In genomic region chr7:79709574-79710409, GRCh38 we compare ENCODE assay signal across 12 cellular contexts.
DNase-seq lines count a peak whose midpoint lies in the region; ATAC-seq and TF ChIP-seq lines count a peak whose summit lies in the region.
"Had no signal": no experiment of that assay in that cellular context is flagged by ENCODE, and none has a peak within 500 bp of the region (broad histone marks: within the 10 kb centered on the region; RNA-seq: fewer than 3 reads in every experiment).

No MANE protein-coding gene starts in this region.

- H2BK5ac ChIP-seq in IMR-90 (ENCODE audit: low read depth, low read length, poor library complexity, severe bottlenecking) = no peak overlapping the region

- H3K9me1 ChIP-seq in IMR-90 (ENCODE audit: insufficient read depth, low read length) = no peaks in the 10 kb centered on the region

- H3K4me3 ChIP-seq in IMR-90 (ENCODE audit: insufficient read depth, low read depth, low read length) (no peak overlapping the region), epithelial cell of esophagus (ENCODE audit: low read length) (no peak overlapping the region)
- H3K4me3 ChIP-seq: thoracic aorta had no signal

- H3K14ac ChIP-seq in IMR-90 (replicated peaks; ENCODE audit: low read depth, low read length) = no peak overlapping the region

- H4K5ac ChIP-seq in IMR-90 (ENCODE audit: low read depth, low read length) = no peak overlapping the region

- H3K18ac ChIP-seq in IMR-90 (ENCODE audit: low read depth, low read length) = no peak overlapping the region

- TF ChIP-seq CTCF in IMR-90 (conservative IDR thresholded peaks at IDR 0.05; ENCODE audit: low read depth, low read length) (no peak), epithelial cell of esophagus (IDR thresholded peaks at IDR 0.05; ENCODE audit: insufficient read depth, low read depth, low read length, missing control alignments) (no peak)

- H3K4me1 ChIP-seq in IMR-90 (ENCODE audit: control insufficient read depth, insufficient read depth, low read length) = no peaks in the 10 kb centered on the region

- H2AK5ac ChIP-seq in IMR-90 (ENCODE audit: low read depth, low read length) = no peak overlapping the region

- TF ChIP-seq RAD21 in IMR-90 (IDR thresholded peaks at IDR 0.05; ENCODE audit: low read length) = no peak

- dilution Hi-C loops in IMR-90 (cut with HindIII; ENCODE audit: low sequenced_read_pairs, unreplicated experiment) = no loop called here

- CTCF ChIA-PET in IMR-90 (lab: Yijun Ruan, JAX) = no interaction called here

- no peaks in the 10 kb centered on the region for H3K36me3 ChIP-seq in IMR-90 (ENCODE audit: control insufficient read depth, insufficient read depth, low read length)
- H3K36me3 ChIP-seq: thoracic aorta had no signal

- H3K9ac ChIP-seq in IMR-90 (ENCODE audit: low read depth, low read length) = no peak overlapping the region

- ATAC-seq in IMR-90 (ENCODE audit: low read depth) = no peak; the same call in 1 of the 2 replicates
- ATAC-seq in GM21576 (IDR thresholded peaks at IDR 0.05; ENCODE audit: unreplicated experiment) = no peak
- ATAC-seq in HG02623 (IDR thresholded peaks at IDR 0.05; ENCODE audit: unreplicated experiment) = no peak
- no peak for ATAC-seq in GM18519 (IDR thresholded peaks at IDR 0.05; ENCODE audit: low FRiP score, unreplicated experiment)
- ATAC-seq: activated CD8-positive, alpha-beta T cell treated with anti-CD3 and anti-CD28 coated beads for 36 hours; left lobe of liver had no signal

- H3K27ac ChIP-seq in IMR-90 (ENCODE audit: insufficient read depth, low read length) = no peak overlapping the region
- H3K27ac ChIP-seq: thoracic aorta had no signal

- no peak overlapping the region for H3K23ac ChIP-seq in IMR-90 (ENCODE audit: low read depth, low read length)

- no peak overlapping the region for H2AFZ ChIP-seq in IMR-90 (replicated peaks; ENCODE audit: low read length, poor library complexity)

- no peak overlapping the region for H3K4ac ChIP-seq in IMR-90 (ENCODE audit: low read depth, low read length)

- no peak overlapping the region for H4K8ac ChIP-seq in IMR-90 (ENCODE audit: low read depth in 2 of 2, low read length in 2 of 2)

- TF ChIP-seq POLR2A in IMR-90 (IDR thresholded peaks at IDR 0.05; ENCODE audit: low read depth, low read length) = no peak

- intact Hi-C loops in IMR-90 (cut with micrococcal nuclease) = no loop called here

- H4K20me1 ChIP-seq in IMR-90 (ENCODE audit: insufficient read depth, low read length) = no peaks in the 10 kb centered on the region

- H2AK9ac ChIP-seq in IMR-90 (replicated peaks; ENCODE audit: low read depth, low read length, poor library complexity) = no peak overlapping the region

- no peak overlapping the region for H2BK120ac ChIP-seq in IMR-90 (ENCODE audit: low read depth, low read length)

- H3K56ac ChIP-seq in IMR-90 (ENCODE audit: extremely low read depth, insufficient read depth, low read length) = no peak overlapping the region

- H2BK15ac ChIP-seq in IMR-90 (ENCODE audit: low read depth, low read length) = no peak overlapping the region

- POLR2A ChIA-PET in IMR-90 (lab: Charles Lee; ENCODE audit: unreplicated experiment) = no interaction called here

- no peaks in the 10 kb centered on the region for H3K9me3 ChIP-seq in IMR-90 (ENCODE audit: control insufficient read depth, insufficient read depth, low read length)
- H3K9me3 ChIP-seq: thoracic aorta had no signal

- peak; percentile 56 for DNase-seq in IMR-90
- DNase-seq in NCI-H69 (lab: John Stamatoyannopoulos, UW) = peak; percentile 93
- peak; percentile 24 for DNase-seq in epithelial cell of esophagus (ENCODE audit: low read depth)
- DNase-seq in stromal cell of bone marrow (ENCODE audit: low read depth) = peak; percentile 5
- DNase-seq: activated CD8-positive, alpha-beta T cell treated with anti-CD3 and anti-CD28 coated beads for 36 hours; activated naive CD4-positive, alpha-beta T cell treated with Interleukin-2 at 50 U/mL for 16 hours; NCI-H146 had no signal

- H2BK20ac ChIP-seq in IMR-90 (ENCODE audit: low read depth, low read length) = no peak overlapping the region

- no CpG with 5 or more reads among the region's 5 CpGs for WGBS in IMR-90 (ENCODE audit: extremely low coverage in 2 of 2, insufficient read length in 1 of 2), 2 experiments

- BruUV-seq in IMR-90 (replicated peaks; lab: Mats Ljungman, UMichigan) = no TSS peak

- no peak overlapping the region for H4K91ac ChIP-seq in IMR-90 (ENCODE audit: insufficient read depth, low read depth, low read length)

- H3K4me2 ChIP-seq in IMR-90 (ENCODE audit: low read depth, low read length) = no peak overlapping the region

- H3K79me1 ChIP-seq in IMR-90 (ENCODE audit: low read depth in 1 of 2, low read length in 2 of 2) = no peaks in the 10 kb centered on the region

- no peaks in the 10 kb centered on the region for H3K27me3 ChIP-seq in IMR-90 (ENCODE audit: control insufficient read depth, insufficient read depth, low read length)

- in situ Hi-C loops in IMR-90 (cut with MboI; ENCODE audit: low sequenced_read_pairs) = no loop called here

TF ChIP-seq in IMR-90, 13 proteins besides CTCF, POLR2A, EP300 and RAD21:
- TF ChIP-seq CEBPB (IDR thresholded peaks at IDR 0.05; ENCODE audit: low read depth, low read length) (no peak), MXI1 (IDR thresholded peaks at IDR 0.05; ENCODE audit: borderline replicate concordance, low read depth, low read length) (no peak), ELK1 (IDR thresholded peaks at IDR 0.05; ENCODE audit: borderline replicate concordance, low read depth, low read length) (no peak), RCOR1 (IDR thresholded peaks at IDR 0.05; ENCODE audit: insufficient replicate concordance, low read length) (no peak), MAZ (IDR thresholded peaks at IDR 0.05; ENCODE audit: borderline replicate concordance, low read depth, low read length) (no peak), MAFK (IDR thresholded peaks at IDR 0.05; ENCODE audit: low read depth, low read length) (no peak), NFE2L2 (IDR thresholded peaks at IDR 0.05; ENCODE audit: low read depth, low read length) (no peak), USF2 (IDR thresholded peaks at IDR 0.05; ENCODE audit: low read depth, low read length) (no peak), RFX5 (IDR thresholded peaks at IDR 0.05; ENCODE audit: low read depth, low read length) (no peak), BHLHE40 (IDR thresholded peaks at IDR 0.05; ENCODE audit: low read depth, low read length) (no peak), CHD1 (IDR thresholded peaks at IDR 0.05; ENCODE audit: low read depth, low read length) (no peak), SMC3 (IDR thresholded peaks at IDR 0.05; ENCODE audit: low read depth, low read length) (no peak), FOS (IDR thresholded peaks at IDR 0.05; ENCODE audit: low read depth, low read length) (no peak)

Comparison
In these comparisons a context has a peak if more than half of its experiments do, and no peak if none do; other contexts are left out.
1. DNase-seq: peak in every context shown above with its lines; median percentile 93 in NCI-H69; 56 in IMR-90; 24 in epithelial cell of esophagus; 5 in stromal cell of bone marrow.